21 cellular contexts compared by ENCODE assay signal in the genomic region with DNA sequence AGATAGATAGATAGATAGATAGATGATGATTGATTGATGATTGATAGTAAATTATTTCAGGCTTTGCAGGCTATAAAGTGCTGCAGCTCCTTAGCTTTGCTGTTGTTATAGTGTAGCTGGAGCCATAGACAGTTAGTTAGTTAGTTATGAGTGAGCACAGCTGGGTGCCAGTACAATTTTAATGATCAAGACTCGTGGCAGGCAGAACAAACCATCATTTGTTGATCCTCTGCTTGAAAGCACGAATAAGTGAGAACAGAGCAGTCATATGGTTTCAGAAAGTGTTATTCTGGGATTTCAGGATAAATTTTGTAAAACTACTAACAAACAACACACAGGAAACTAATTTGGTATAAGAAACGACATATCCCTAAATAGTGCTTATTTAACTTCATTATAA. TPM values are rescaled to one million over a fixed set of nuclear protein-coding genes. Genes with fewer than 3 reads are reported as not detected.
DNase-seq lines count a peak whose midpoint lies in the region; ATAC-seq and TF ChIP-seq lines count a peak whose summit lies in the region.
"Had no signal": no experiment of that assay in that cellular context is flagged by ENCODE, and none has a peak within 500 bp of the region (broad histone marks: within the 10 kb centered on the region; RNA-seq: fewer than 3 reads in every experiment).

No MANE protein-coding gene starts in this region.

- H3K27ac ChIP-seq in dorsolateral prefrontal cortex (peak overlapping the region in 57 of 59 donors; percentile 10 to 90 (median 81)), right cardiac atrium (ENCODE audit: low read length) (no peak overlapping the region)

- peaks cover 11% of the 10 kb centered on the region for H3K36me3 Mint-ChIP-seq in activated naive CD8-positive, alpha-beta T cell
- peaks cover 64% of the 10 kb centered on the region for H3K36me3 Mint-ChIP-seq in activated naive CD8-positive, alpha-beta T cell treated with anti-CD3 and anti-CD28 coated beads for 36 hours

- no peak overlapping the region for H3K4me3 Mint-ChIP-seq in activated naive CD8-positive, alpha-beta T cell
- no peak overlapping the region for H3K4me3 Mint-ChIP-seq in activated naive CD8-positive, alpha-beta T cell treated with anti-CD3 and anti-CD28 coated beads for 36 hours
- H3K4me3 Mint-ChIP-seq: CD4-positive, CD25-positive, alpha-beta regulatory T cell; GM23338 had no signal

- no peaks in the 10 kb centered on the region for H3K9me3 ChIP-seq in right cardiac atrium (ENCODE audit: control insufficient read depth, low read length)
- H3K9me3 ChIP-seq: BE2C had no signal

- H3K9me3 Mint-ChIP-seq in activated naive CD8-positive, alpha-beta T cell (ENCODE audit: low read depth): no peaks in the 10 kb centered on the region
- H3K9me3 Mint-ChIP-seq in activated naive CD8-positive, alpha-beta T cell treated with anti-CD3 and anti-CD28 coated beads for 36 hours: no peaks in the 10 kb centered on the region
- H3K9me3 Mint-ChIP-seq: GM23338 had no signal

- H3K4me3 ChIP-seq in dorsolateral prefrontal cortex (peak overlapping the region in 3 of 59 donors; percentile 11 to 21 (median 20)), right cardiac atrium (ENCODE audit: low read length) (no peak overlapping the region)
- H3K4me3 ChIP-seq: GM23338 had no signal

- no peaks in the 10 kb centered on the region for H3K27me3 Mint-ChIP-seq in activated naive CD8-positive, alpha-beta T cell
- no peaks in the 10 kb centered on the region for H3K27me3 Mint-ChIP-seq in activated naive CD8-positive, alpha-beta T cell treated with anti-CD3 and anti-CD28 coated beads for 36 hours
- H3K27me3 Mint-ChIP-seq: CD4-positive, CD25-positive, alpha-beta regulatory T cell had no signal

- no peak for TF ChIP-seq CTCF in dorsolateral prefrontal cortex (IDR thresholded peaks at IDR 0.05 in 54 of 56, conservative IDR thresholded peaks at IDR 0.05 in 2 of 56; ENCODE audit: low read depth in 1 of 56, partially characterized antibody in 56 of 56)

- peaks cover 7% of the 10 kb centered on the region for H3K4me1 Mint-ChIP-seq in activated naive CD8-positive, alpha-beta T cell (ENCODE audit: low read depth)
- H3K4me1 Mint-ChIP-seq in activated naive CD8-positive, alpha-beta T cell treated with anti-CD3 and anti-CD28 coated beads for 36 hours: peaks cover 12% of the 10 kb centered on the region

- WGBS in right cardiac atrium: 75% methylated on average over 3 of the region's 3 CpGs

- intact Hi-C loops in dorsolateral prefrontal cortex (cut with DNase I): no loop called here
- intact Hi-C loops in right cardiac atrium (cut with DNase I): no loop called here

- no peak for DNase-seq in activated naive CD8-positive, alpha-beta T cell treated with anti-CD3 and anti-CD28 coated beads for 36 hours
- DNase-seq in dorsolateral prefrontal cortex: peak in 1 of 10 donors; percentile 22
- DNase-seq in midbrain (lab: John Stamatoyannopoulos, UW): peak; percentile 19
- DNase-seq in superior temporal gyrus (ENCODE audit: extremely low spot score): peak; percentile 68
- no peak for DNase-seq in stimulated activated CD8-positive, alpha-beta memory T cell treated with anti-CD3 and anti-CD28 coated beads, Interleukin-4, amount 100 ng/mL, for 48 hours
- no peak for DNase-seq in cerebellar nuclear complex (lab: John Stamatoyannopoulos, UW)
- no peak for DNase-seq in right cardiac atrium
- DNase-seq: BE2C; CD4-positive, CD25-positive, alpha-beta regulatory T cell; COR-L47; KBM-7; NCI-H1105; NCI-H2081; NCI-H446 treated with DMSO at 0.1 percent for 48 hours; NCI-H69; NK-92 treated with Interleukin-12 subunit alpha and Interleukin-12 subunit beta, amount 100 ng/mL, for 24 hours; OCI-M1; RPMI8226; SIG-M5 had no signal

- H3K27me3 ChIP-seq in dorsolateral prefrontal cortex: no peaks in the 10 kb centered on the region
- no peaks in the 10 kb centered on the region for H3K27me3 ChIP-seq in right cardiac atrium (ENCODE audit: control insufficient read depth, insufficient read depth)
- H3K27me3 ChIP-seq: BE2C had no signal

- ATAC-seq in right cardiac atrium: no peak
- ATAC-seq: GM23338 had no signal

- H3K4me1 ChIP-seq in right cardiac atrium (ENCODE audit: control insufficient read depth, insufficient read depth, low read length): no peaks in the 10 kb centered on the region
- H3K4me1 ChIP-seq: BE2C had no signal

- H3K27ac Mint-ChIP-seq in activated naive CD8-positive, alpha-beta T cell: peak overlapping the region; percentile 55
- H3K27ac Mint-ChIP-seq in activated naive CD8-positive, alpha-beta T cell treated with anti-CD3 and anti-CD28 coated beads for 36 hours: no peak overlapping the region

RNA-seq across cellular contexts. Expression of a gene that starts 53.9 kb away (rescaled TPM):
- 10 to 100 TPM; 56.4 to 62.2 TPM for total RNA-seq in activated naive CD8-positive, alpha-beta T cell treated with anti-CD3 and anti-CD28 coated beads for 36 hours
- total RNA-seq in dorsolateral prefrontal cortex (10 to 100 TPM; 37.5 to 82.2 (median 56.4) TPM), right cardiac atrium (10 to 100 TPM; 12.8 to 17.3 (median 15.6) TPM)
- 19.2 TPM for polyA plus RNA-seq in right cardiac atrium

RNA-seq across cellular contexts. Expression of a gene that starts 55.6 kb away (rescaled TPM):
- total RNA-seq in activated naive CD8-positive, alpha-beta T cell treated with anti-CD3 and anti-CD28 coated beads for 36 hours: 100 to 1,000 TPM; 116 to 121 TPM
- total RNA-seq in dorsolateral prefrontal cortex: 10 to 100 TPM; 37.5 to 83.0 (median 65.8) TPM
- total RNA-seq in right cardiac atrium: 10 to 100 TPM; 39.1 to 48.8 (median 42.8) TPM
- 27.0 TPM for polyA plus RNA-seq in right cardiac atrium

Comparison
In these comparisons a context has a peak if more than half of its experiments do, and no peak if none do; other contexts are left out.
1. DNase-seq: peak in midbrain (single experiment) and superior temporal gyrus (single experiment); none in activated naive CD8-positive, alpha-beta T cell treated with anti-CD3 and anti-CD28 coated beads for 36 hours (single experiment), stimulated activated CD8-positive, alpha-beta memory T cell treated with anti-CD3 and anti-CD28 coated beads, Interleukin-4, amount 100 ng/mL, for 48 hours (single experiment), cerebellar nuclear complex (0 of 2) and right cardiac atrium (0 of 3).